Comparison of ENCODE assay signal across 19 cellular contexts in the genomic region with DNA sequence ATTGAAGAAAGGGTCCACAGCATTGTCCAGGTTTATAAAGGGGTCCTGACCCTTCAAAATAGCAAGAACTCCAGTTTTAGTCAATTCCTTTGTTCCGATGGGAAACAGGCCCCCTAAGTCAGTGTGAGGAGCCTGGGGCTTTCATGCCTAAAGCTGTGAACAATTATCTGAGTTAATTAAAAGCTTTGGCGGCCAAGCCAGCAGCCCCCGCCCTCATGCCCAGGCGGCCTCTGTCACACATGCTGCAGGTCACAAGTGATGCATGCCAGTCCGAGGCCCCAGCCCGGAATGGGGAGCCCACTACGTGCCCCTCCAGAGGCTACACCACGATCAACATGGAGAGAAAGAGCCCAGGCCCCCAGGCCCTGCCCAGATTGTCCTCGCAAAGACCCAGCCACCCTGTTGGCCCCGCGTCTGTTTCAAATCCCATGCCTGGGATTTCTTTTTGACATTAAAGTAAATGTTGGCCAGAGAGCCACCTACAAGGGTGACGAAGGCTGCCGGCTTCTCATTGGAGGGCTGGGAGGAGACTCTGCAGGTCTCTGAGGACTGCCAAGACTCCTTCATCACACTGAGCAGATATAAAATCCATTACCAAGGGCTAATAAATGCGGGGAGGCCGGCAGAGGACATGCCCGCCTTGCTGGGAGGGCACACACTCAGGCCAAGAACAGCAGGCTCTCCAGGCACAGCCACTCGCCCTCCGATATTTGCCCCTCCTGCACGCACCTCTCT. TPM values are rescaled to one million over a fixed set of nuclear protein-coding genes. Genes with fewer than 3 reads are reported as not detected.
DNase-seq lines count a peak whose midpoint lies in the region; ATAC-seq and TF ChIP-seq lines count a peak whose summit lies in the region.
"Had no signal": no experiment of that assay in that cellular context is flagged by ENCODE, and none has a peak within 500 bp of the region (broad histone marks: within the 10 kb centered on the region; RNA-seq: fewer than 3 reads in every experiment).

No MANE protein-coding gene starts in this region.

- no peak for TF ChIP-seq EP300 in gastroesophageal sphincter (IDR thresholded peaks at IDR 0.05)

- H3K36me3 ChIP-seq in BLaER1 treated with 17β-estradiol and CSF1 and Interleukin-3, amounts not matched to agents 10 nM and 100 nM, result no peaks in the 10 kb centered on the region
- H3K36me3 ChIP-seq in gastroesophageal sphincter, result no peaks in the 10 kb centered on the region
- peaks cover 3 to 17% of the 10 kb centered on the region in 2 donors for H3K36me3 ChIP-seq in neuronal stem cell (replicated peaks in 1 of 2; ENCODE audit: control insufficient read depth in 2 of 2, insufficient read depth in 2 of 2, low read length in 2 of 2)

- no peak overlapping the region for H3K4me3 Mint-ChIP-seq in HFFc6
- H3K4me3 Mint-ChIP-seq: CD4-positive, CD25-positive, alpha-beta regulatory T cell; H9 had no signal

- H2BK120ac ChIP-seq in neuronal stem cell (ENCODE audit: low read depth, low read length), result no peak overlapping the region

- H3K4me1 Mint-ChIP-seq in HFFc6 (ENCODE audit: low read depth), result peaks cover 31% of the 10 kb centered on the region

- no peaks in the 10 kb centered on the region for H3K9me3 ChIP-seq in BLaER1 treated with 17β-estradiol and CSF1 and Interleukin-3, amounts not matched to agents 10 nM and 100 nM (replicated peaks in 1 of 11)
- H3K9me3 ChIP-seq in gastroesophageal sphincter, result no peaks in the 10 kb centered on the region
- no peaks in the 10 kb centered on the region for H3K9me3 ChIP-seq in neuronal stem cell (replicated peaks in 1 of 2; ENCODE audit: control insufficient read depth in 2 of 2, insufficient read depth in 1 of 2, low read depth in 1 of 2, low read length in 2 of 2)
- H3K9me3 ChIP-seq: Caco-2 had no signal

- no peak overlapping the region for H2BK5ac ChIP-seq in neuronal stem cell (ENCODE audit: low read length)

- peak overlapping the region; percentile 20; the same call in 1 of the 2 replicates for H3K27ac Mint-ChIP-seq in HFFc6

- peaks cover 11% of the 10 kb centered on the region; the same call in 1 of the 2 replicates for H3K36me3 Mint-ChIP-seq in HFFc6 (ENCODE audit: low read depth)
- H3K36me3 Mint-ChIP-seq: CD4-positive, CD25-positive, alpha-beta regulatory T cell had no signal

- H2AK5ac ChIP-seq in neuronal stem cell (ENCODE audit: low read depth, low read length), result peak overlapping the region; percentile 67

- H3K4me3 ChIP-seq in BLaER1 treated with 17β-estradiol and CSF1 and Interleukin-3, amounts not matched to agents 10 nM and 100 nM, result no peak overlapping the region
- no peak overlapping the region for H3K4me3 ChIP-seq in gastroesophageal sphincter
- H3K4me3 ChIP-seq in neuronal stem cell (ENCODE audit: low read length in 2 of 2), result no peak overlapping the region

- H3K4me1 ChIP-seq in BLaER1 treated with 17β-estradiol and CSF1 and Interleukin-3, amounts not matched to agents 10 nM and 100 nM, result peaks cover 45 to 60% (median 53%) of the 10 kb centered on the region in 10 experiments
- peaks cover 0 to 28% (median 5%) of the 10 kb centered on the region in 3 donors for H3K4me1 ChIP-seq in gastroesophageal sphincter
- peaks cover 12 to 25% of the 10 kb centered on the region in 2 donors for H3K4me1 ChIP-seq in neuronal stem cell (ENCODE audit: control insufficient read depth in 2 of 2, insufficient read depth in 1 of 2, low read depth in 1 of 2, low read length in 2 of 2)
- H3K4me1 ChIP-seq: Caco-2 had no signal

- H3K14ac ChIP-seq in neuronal stem cell (ENCODE audit: low read length), result no peak overlapping the region

- H3K4ac ChIP-seq in neuronal stem cell (ENCODE audit: low read length), result no peak overlapping the region

- peak overlapping the region; percentile 92 for H3K18ac ChIP-seq in neuronal stem cell (ENCODE audit: low read length)

- no peak overlapping the region for H4K8ac ChIP-seq in neuronal stem cell (ENCODE audit: low read depth, low read length)

- peak overlapping the region in 10 of 11 experiments; percentile 44 to 81 (median 68); a peak in 20 of 22 replicates for H3K4me2 ChIP-seq in BLaER1 treated with 17β-estradiol and CSF1 and Interleukin-3, amounts not matched to agents 10 nM and 100 nM
- H3K4me2 ChIP-seq in neuronal stem cell (ENCODE audit: insufficient read depth, low read length, poor library complexity, severe bottlenecking), result no peak overlapping the region

- no peak overlapping the region for H3K23ac ChIP-seq in neuronal stem cell (ENCODE audit: low read depth, low read length, poor library complexity)

- H2BK12ac ChIP-seq in neuronal stem cell (ENCODE audit: low read length), result peak overlapping the region; percentile 4

- no peak overlapping the region for H3K9ac ChIP-seq in BLaER1 treated with 17β-estradiol and CSF1 and Interleukin-3, amounts not matched to agents 10 nM and 100 nM
- no peak overlapping the region for H3K9ac ChIP-seq in neuronal stem cell (ENCODE audit: low read depth, low read length, poor library complexity)

- 37 to 62% methylated on average over 4 to 10 of the region's 19 CpGs for WGBS in gastroesophageal sphincter (ENCODE audit: low coverage in 1 of 2), 2 donors
- no CpG with 5 or more reads among the region's 19 CpGs for WGBS in neuronal stem cell (ENCODE audit: extremely low coverage in 2 of 2, insufficient read length in 2 of 2, insufficient replicate concordance in 1 of 2), 2 donors

- H3K27me3 ChIP-seq in BLaER1 treated with 17β-estradiol and CSF1 and Interleukin-3, amounts not matched to agents 10 nM and 100 nM, result no peaks in the 10 kb centered on the region
- H3K27me3 ChIP-seq in gastroesophageal sphincter (no peaks in the 10 kb centered on the region), neuronal stem cell (ENCODE audit: control insufficient read depth in 3 of 3, insufficient read depth in 3 of 3, low read depth in 1 of 3, low read length in 3 of 3) (no peaks in the 10 kb centered on the region)

- no peaks in the 10 kb centered on the region for H3K9me3 Mint-ChIP-seq in HFFc6
- H3K9me3 Mint-ChIP-seq: CD4-positive, CD25-positive, alpha-beta regulatory T cell; H9 had no signal

- ATAC-seq in gastroesophageal sphincter, result peak; percentile 67
- ATAC-seq in HG03442 (IDR thresholded peaks at IDR 0.05; ENCODE audit: unreplicated experiment), result no peak
- no peak for ATAC-seq in HG02973 (IDR thresholded peaks at IDR 0.05; ENCODE audit: unreplicated experiment)

- peaks cover 0 to 7% (median 1%) of the 10 kb centered on the region in 11 experiments; a peak in 5 of 22 replicates for H4K20me1 ChIP-seq in BLaER1 treated with 17β-estradiol and CSF1 and Interleukin-3, amounts not matched to agents 10 nM and 100 nM

- H4K91ac ChIP-seq in neuronal stem cell (ENCODE audit: low read depth, low read length, poor library complexity), result no peak overlapping the region

- DNase-seq in HFFc6, result no peak
- DNase-seq in neuronal stem cell (ENCODE audit: low spot score), result peak; percentile 76
- DNase-seq in AG08396 (ENCODE audit: low spot score), result no peak
- DNase-seq in HT-29 (ENCODE audit: low spot score), result no peak
- DNase-seq: AML-193; Caco-2; CD4-positive, CD25-positive, alpha-beta regulatory T cell; DMS153; EL; H9; NCI-H146; NCI-H2081; NCI-H510A treated with DMSO at 0.1 percent for 48 hours; SIG-M5 had no signal

- H2AFZ ChIP-seq in neuronal stem cell (ENCODE audit: low read length), result no peak overlapping the region

- peaks cover 8% of the 10 kb centered on the region for H3K27me3 Mint-ChIP-seq in HFFc6 (ENCODE audit: insufficient read depth)
- H3K27me3 Mint-ChIP-seq: CD4-positive, CD25-positive, alpha-beta regulatory T cell had no signal

- no peak overlapping the region for H2BK15ac ChIP-seq in neuronal stem cell (ENCODE audit: low read length)

- TF ChIP-seq POLR2A in gastroesophageal sphincter (IDR thresholded peaks at IDR 0.05), result no peak

- no peaks in the 10 kb centered on the region for H3K79me1 ChIP-seq in neuronal stem cell (ENCODE audit: low read depth, low read length)

- peak overlapping the region in 3 of 11 experiments; percentile 2 to 28 (median 17); a peak in 2 of 22 replicates for H3K27ac ChIP-seq in BLaER1 treated with 17β-estradiol and CSF1 and Interleukin-3, amounts not matched to agents 10 nM and 100 nM
- H3K27ac ChIP-seq in gastroesophageal sphincter, result peak overlapping the region in 3 of 4 donors; percentile 35 to 53 (median 53)
- peak overlapping the region; percentile 37 for H3K27ac ChIP-seq in neuronal stem cell (replicated peaks; ENCODE audit: low read length)
- H3K27ac ChIP-seq: HL-60 had no signal

- TF ChIP-seq CTCF in HFFc6 (IDR thresholded peaks at IDR 0.05), result no peak
- TF ChIP-seq CTCF in gastroesophageal sphincter (IDR thresholded peaks at IDR 0.05), result no peak

RNA-seq across cellular contexts. Expression of gene PITPNM3, which starts 14.5 kb away (rescaled TPM):
- total RNA-seq in HFFc6 (2021; fragmentation: NEBNext Ultra II Directional; extraction: Animal tissue kit (Norgen Biotek cat#: 25700)), result 1 to 10 TPM in 4 of 6 experiments, under 1 TPM in 2; 0.94 to 1.1 (median 1.0) TPM
- total RNA-seq in gastroesophageal sphincter, result 10 to 100 TPM; 23.3 to 87.7 (median 47.8) TPM
- polyA plus RNA-seq in neuronal stem cell (2013, experiment 1 of 2), result 2.0 TPM
- polyA plus RNA-seq in neuronal stem cell (2013, experiment 2 of 2), result 2.0 TPM
- total RNA-seq in HT-29 (2014; rRNA removed; shearing (Covaris generic)), result 3.6 and 4.0 TPM in 2 replicates
